ENCODE assay signal across 19 cellular contexts in genomic region chr3:162538906-162539305, GRCh38.
"Had no signal": no experiment of that assay in that cellular context is flagged by ENCODE, and none has a peak within 500 bp of the region (broad histone marks: within the 10 kb centered on the region; RNA-seq: fewer than 3 reads in every experiment).

No MANE protein-coding gene starts in this region.

- H3K4me1 Mint-ChIP-seq: endodermal cell, naive B cell, neural crest cell had no signal

- H3K9me3 Mint-ChIP-seq: endodermal cell, neural crest cell had no signal

- H3K27ac Mint-ChIP-seq: activated naive CD4-positive, alpha-beta T cell treated with anti-CD3 and anti-CD28 coated beads, Interleukin-2, amount 50 U/mL, for 72 hours; endodermal cell; naive B cell; stimulated activated naive CD8-positive, alpha-beta T cell treated with anti-CD3 and anti-CD28 coated beads, Interleukin-15, Interleukin-2, amounts not matched to agents 100 ng/mL and 50 ng/mL, for 24 hours had no signal

- H3K9me3 ChIP-seq: esophagus squamous epithelium, lower lobe of right lung, sigmoid colon, thyroid gland, upper lobe of right lung had no signal

- H3K4me1 ChIP-seq: esophagus squamous epithelium, lower lobe of right lung, sigmoid colon, thyroid gland, upper lobe of right lung had no signal

- DNase-seq: activated CD4-positive, alpha-beta T cell treated with anti-CD3 and anti-CD28 coated beads for 1 hour; activated CD4-positive, alpha-beta T cell treated with anti-CD3 and anti-CD28 coated beads, Interleukin-2, amount 50 U/mL, for 1 hour; activated T-cell treated with anti-CD3 and anti-CD28 coated beads, Interleukin-2, amount 50 U/mL, for 1 hour; endodermal cell; esophagus squamous epithelium; lower lobe of right lung; naive B cell; posterior cingulate gyrus; sigmoid colon; stimulated activated CD4-positive, alpha-beta T cell treated with anti-CD3 and anti-CD28 coated beads, Interleukin-4, amount 100 ng/mL, for 24 hours; substantia nigra; T-helper 1 cell; thyroid gland; upper lobe of right lung had no signal

- H3K27ac ChIP-seq: coronary artery, esophagus squamous epithelium, lower lobe of right lung, sigmoid colon, thyroid gland, upper lobe of right lung had no signal

- H3K27me3 ChIP-seq: esophagus squamous epithelium, sigmoid colon, thyroid gland, upper lobe of right lung had no signal

- H3K27me3 Mint-ChIP-seq: naive B cell; stimulated activated naive CD8-positive, alpha-beta T cell treated with anti-CD3 and anti-CD28 coated beads, Interleukin-15, Interleukin-2, amounts not matched to agents 100 ng/mL and 50 ng/mL, for 24 hours had no signal

- ATAC-seq: activated naive CD4-positive, alpha-beta T cell treated with anti-CD3 and anti-CD28 coated beads, Interleukin-2, amount 50 U/mL, for 72 hours; left lobe of liver; lower lobe of right lung; upper lobe of right lung had no signal

- H3K36me3 Mint-ChIP-seq: activated naive CD4-positive, alpha-beta T cell treated with anti-CD3 and anti-CD28 coated beads, Interleukin-2, amount 50 U/mL, for 72 hours; naive B cell had no signal

- H3K4me3 Mint-ChIP-seq: endodermal cell; naive B cell; neural crest cell; stimulated activated naive CD8-positive, alpha-beta T cell treated with anti-CD3 and anti-CD28 coated beads, Interleukin-15, Interleukin-2, amounts not matched to agents 100 ng/mL and 50 ng/mL, for 24 hours had no signal

- H3K4me3 ChIP-seq: coronary artery, esophagus squamous epithelium, lower lobe of right lung, sigmoid colon, thyroid gland, upper lobe of right lung had no signal

- H3K36me3 ChIP-seq: esophagus squamous epithelium, lower lobe of right lung, sigmoid colon, thyroid gland, upper lobe of right lung had no signal
